ENCODE assay signal across 20 cellular contexts in genomic region chr14:105905456-105905855, GRCh38.
DNase-seq lines count a peak whose midpoint lies in the region; ATAC-seq, FAIRE-seq and TF ChIP-seq lines count a peak whose summit lies in the region.
"Had no signal": no experiment of that assay in that cellular context is flagged by ENCODE, and none has a peak within 500 bp of the region (broad histone marks: within the 10 kb centered on the region; RNA-seq: fewer than 3 reads in every experiment).

No MANE protein-coding gene starts in this region.

- in situ Hi-C loops in GM23248 (cut with MboI): no loop called here

- no peaks in the 10 kb centered on the region for H3F3A ChIP-seq in GM23248 (ENCODE audit: insufficient read depth)

- H3K27me3 Mint-ChIP-seq in WTC11 (ENCODE audit: low read depth) (0 out of 2 replicates have a peak, but pooled peaks cover 4% of the 10 kb centered on the region), naive B cell (no peaks in the 10 kb centered on the region), HFFc6 (ENCODE audit: insufficient read depth) (peaks cover 1% of the 10 kb centered on the region)

- peaks cover 13% of the 10 kb centered on the region for H3K9me3 Mint-ChIP-seq in WTC11
- H3K9me3 Mint-ChIP-seq in naive B cell: no peaks in the 10 kb centered on the region
- H3K9me3 Mint-ChIP-seq in HFFc6: peaks cover 28% of the 10 kb centered on the region
- H3K9me3 Mint-ChIP-seq: CD8-positive, alpha-beta T cell had no signal

- TF ChIP-seq POLR2A in GM15510 (IDR thresholded peaks at IDR 0.05; ENCODE audit: borderline replicate concordance, extremely low read depth, insufficient read length): peak; percentile 65
- no peak for TF ChIP-seq POLR2A in H54 (IDR thresholded peaks at IDR 0.05; ENCODE audit: low read depth, low read length)

- H3K36me3 Mint-ChIP-seq in WTC11 (peaks cover 26% of the 10 kb centered on the region), naive B cell (no peaks in the 10 kb centered on the region), HFFc6 (ENCODE audit: low read depth) (no peaks in the 10 kb centered on the region)
- H3K36me3 Mint-ChIP-seq: CD14-positive monocyte; CD8-positive, alpha-beta T cell had no signal

- TF ChIP-seq CTCF in WTC11 (IDR thresholded peaks at IDR 0.05) (no peak), HFFc6 (IDR thresholded peaks at IDR 0.05) (no peak)

- WGBS in GM23248 (ENCODE audit: low coverage in 1 of 2, low lambda C conversion rate in 2 of 2, missing lambda C conversion rate in 2 of 2), 2 experiments: 54 to 56% methylated on average over 9 to 11 of the region's 11 CpGs

- no peak overlapping the region for H2AFZ ChIP-seq in GM23248
- H2AFZ ChIP-seq: GM23338 had no signal

- no peaks in the 10 kb centered on the region for H3K4me1 ChIP-seq in GM23248 (ENCODE audit: insufficient read depth)

- FAIRE-seq in H54 (lab: Jason Lieb, UNC): no peak
- FAIRE-seq: A204.1, D721Med, G401.6 had no signal

- H3K27ac Mint-ChIP-seq in WTC11: no peak overlapping the region
- no peak overlapping the region for H3K27ac Mint-ChIP-seq in naive B cell
- no peak overlapping the region for H3K27ac Mint-ChIP-seq in HFFc6
- H3K27ac Mint-ChIP-seq: CD14-positive monocyte; CD8-positive, alpha-beta T cell; GM23338; H9 had no signal

- H3K9me2 ChIP-seq in GM23248 (ENCODE audit: insufficient read depth): no peaks in the 10 kb centered on the region

- no peak overlapping the region for H3K4me3 ChIP-seq in GM23248
- H3K4me3 ChIP-seq: GM23338 had no signal

- DNase-seq in WTC11 (ENCODE audit: low spot score) (peak; percentile 3), naive B cell (no peak), HFFc6 (no peak), H54 (ENCODE audit: insufficient read length, low spot score) (no peak), GM23248 (no peak)
- DNase-seq: CD8-positive, alpha-beta T cell; COR-L47; DMS153; DMS79 treated with DMSO at 0.1 percent for 48 hours; EL; H9; IMR-90; KG1 had no signal

- POLR2A ChIA-PET in WTC11 (lab: Charles Lee): no interaction called here

- no peaks in the 10 kb centered on the region for H3K27me3 ChIP-seq in GM23248 (replicated peaks; ENCODE audit: insufficient read depth)

- no peak for ATAC-seq in WTC11
- ATAC-seq in naive B cell (ENCODE audit: low read depth in 2 of 2): peak in 1 of 2 donors; percentile 36
- no peak for ATAC-seq in GM21360 (IDR thresholded peaks at IDR 0.05; ENCODE audit: unreplicated experiment)
- ATAC-seq: CD8-positive, alpha-beta T cell; GM23338 had no signal

- no peak overlapping the region for H3K27ac ChIP-seq in GM23248

- CTCF ChIA-PET in WTC11 (lab: Charles Lee): no interaction called here

- H3K36me3 ChIP-seq in GM23248 (ENCODE audit: low read depth): no peaks in the 10 kb centered on the region

- H3K9ac ChIP-seq in GM23248: no peak overlapping the region

- H3K4me3 Mint-ChIP-seq in WTC11 (no peak overlapping the region), naive B cell (peak overlapping the region; percentile 76 to 91 (median 82)), HFFc6 (no peak overlapping the region)
- H3K4me3 Mint-ChIP-seq: CD14-positive monocyte; CD8-positive, alpha-beta T cell; GM23338; H9 had no signal

- H3K4me1 Mint-ChIP-seq in WTC11 (no peaks in the 10 kb centered on the region), naive B cell (peaks cover 0 to 11% (median 10%) of the 10 kb centered on the region in 3 donors), HFFc6 (ENCODE audit: low read depth) (no peaks in the 10 kb centered on the region)
- H3K4me1 Mint-ChIP-seq: CD14-positive monocyte, GM23338, H9 had no signal

- no peaks in the 10 kb centered on the region for H4K20me1 ChIP-seq in GM23248 (ENCODE audit: insufficient read depth)

- H3K9me3 ChIP-seq in GM23248 (ENCODE audit: low read depth): no peaks in the 10 kb centered on the region

- no peak overlapping the region for H3K4me2 ChIP-seq in GM23248 (ENCODE audit: unreplicated experiment)
- H3K4me2 ChIP-seq: GM23338 had no signal

- no peaks in the 10 kb centered on the region for H3K79me2 ChIP-seq in GM23248 (ENCODE audit: insufficient read depth)

TF ChIP-seq in WTC11, 78 proteins besides CTCF, POLR2A, EP300 and RAD21 (continues in another document):
- TF ChIP-seq CREB1 (CRISPR knock-in tag; IDR thresholded peaks at IDR 0.05) (no peak), ZNF425 (CRISPR knock-in tag; conservative IDR thresholded peaks at IDR 0.05) (no peak), USF1 (CRISPR knock-in tag; IDR thresholded peaks at IDR 0.05) (no peak), USF2 (CRISPR knock-in tag; IDR thresholded peaks at IDR 0.05) (no peak), AR (CRISPR knock-in tag; IDR thresholded peaks at IDR 0.05) (no peak), NR1H2 (CRISPR knock-in tag; IDR thresholded peaks at IDR 0.05) (no peak), FOXK1 (CRISPR knock-in tag; IDR thresholded peaks at IDR 0.05) (no peak), ZNF512 (CRISPR knock-in tag; IDR thresholded peaks at IDR 0.05; ENCODE audit: borderline replicate concordance) (no peak), E2F1 (CRISPR knock-in tag; IDR thresholded peaks at IDR 0.05) (no peak), ZNF416 (CRISPR knock-in tag; IDR thresholded peaks at IDR 0.05) (no peak)

Comparison
In these comparisons a context has a peak if more than half of its experiments do, and no peak if none do; other contexts are left out.
1. H3K4me3 Mint-ChIP-seq: peak in naive B cell (8 of 8); none in WTC11 (single experiment) and HFFc6 (single experiment).